In the genomic region with DNA sequence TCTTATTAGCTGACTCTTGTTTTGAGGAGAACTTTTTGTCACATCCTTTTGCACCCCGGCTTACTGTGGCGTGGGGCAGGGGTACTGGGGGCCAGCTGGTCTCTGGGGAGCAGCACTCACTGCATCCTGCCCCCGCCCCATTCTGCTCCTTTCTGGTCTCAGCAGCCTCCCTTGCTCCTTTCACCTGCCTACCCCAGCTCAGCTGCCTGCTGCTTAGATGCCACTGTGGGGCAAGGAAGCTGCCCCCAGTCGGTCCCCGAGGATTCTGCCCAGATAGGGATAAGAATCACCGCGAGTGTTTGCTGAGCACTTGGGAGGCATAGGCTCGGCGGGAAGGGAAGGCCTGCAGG, we compare ENCODE assay signal across 1 cellular context.
TF ChIP-seq lines count a peak whose summit lies in the region.

No MANE protein-coding gene starts in this region.

TF ChIP-seq in WTC11, 78 proteins besides CTCF, POLR2A, EP300 and RAD21:
- TF ChIP-seq ZNF232 (CRISPR knock-in tag; IDR thresholded peaks at IDR 0.05): no peak
- TF ChIP-seq JAZF1 (CRISPR knock-in tag; IDR thresholded peaks at IDR 0.05): no peak
- TF ChIP-seq PRRX2 (CRISPR knock-in tag; IDR thresholded peaks at IDR 0.05): no peak
- TF ChIP-seq, protein P1, sequence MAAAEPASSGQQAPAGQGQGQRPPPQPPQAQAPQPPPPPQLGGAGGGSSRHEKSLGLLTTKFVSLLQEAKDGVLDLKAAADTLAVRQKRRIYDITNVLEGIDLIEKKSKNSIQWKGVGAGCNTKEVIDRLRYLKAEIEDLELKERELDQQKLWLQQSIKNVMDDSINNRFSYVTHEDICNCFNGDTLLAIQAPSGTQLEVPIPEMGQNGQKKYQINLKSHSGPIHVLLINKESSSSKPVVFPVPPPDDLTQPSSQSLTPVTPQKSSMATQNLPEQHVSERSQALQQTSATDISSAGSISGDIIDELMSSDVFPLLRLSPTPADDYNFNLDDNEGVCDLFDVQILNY (CRISPR knock-in tag; IDR thresholded peaks at IDR 0.05): no peak
- no peak for TF ChIP-seq EMX1 (CRISPR knock-in tag; IDR thresholded peaks at IDR 0.05)
- TF ChIP-seq SMAD4 (CRISPR knock-in tag; IDR thresholded peaks at IDR 0.05): no peak
- no peak for TF ChIP-seq TCF7 (CRISPR knock-in tag; IDR thresholded peaks at IDR 0.05; ENCODE audit: low read depth)
- TF ChIP-seq NR3C1 (CRISPR knock-in tag; conservative IDR thresholded peaks at IDR 0.05; ENCODE audit: low read depth): no peak
- no peak for TF ChIP-seq ZBTB43 (CRISPR knock-in tag; IDR thresholded peaks at IDR 0.05)
- no peak for TF ChIP-seq RORB (CRISPR knock-in tag; IDR thresholded peaks at IDR 0.05)
- no peak for TF ChIP-seq ZNF671 (CRISPR knock-in tag; IDR thresholded peaks at IDR 0.05)
- TF ChIP-seq NR1H2 (CRISPR knock-in tag; IDR thresholded peaks at IDR 0.05): no peak
- no peak for TF ChIP-seq FOXJ3 (CRISPR knock-in tag; IDR thresholded peaks at IDR 0.05; ENCODE audit: borderline replicate concordance)
- TF ChIP-seq ARID4B (CRISPR knock-in tag; IDR thresholded peaks at IDR 0.05; ENCODE audit: borderline replicate concordance): no peak
